ENCODE assay signal across 16 cellular contexts in genomic region chr6:14634072-14634471, GRCh38.
A peak's percentile ranks its signal among the peaks of the same experiment; 100 is the strongest.
DNase-seq lines count a peak whose midpoint lies in the region; ATAC-seq and TF ChIP-seq lines count a peak whose summit lies in the region.
"Had no signal": no experiment of that assay in that cellular context is flagged by ENCODE, and none has a peak within 500 bp of the region (broad histone marks: within the 10 kb centered on the region; RNA-seq: fewer than 3 reads in every experiment).

No MANE protein-coding gene starts in this region.

- peaks cover 3% of the 10 kb centered on the region for H3K27me3 Mint-ChIP-seq in activated CD8-positive, alpha-beta T cell treated with anti-CD3 and anti-CD28 coated beads for 36 hours
- peaks cover 17% of the 10 kb centered on the region for H3K27me3 Mint-ChIP-seq in activated CD8-positive, alpha-beta T cell treated with anti-CD3 and anti-CD28 coated beads, Interleukin-2, amount 10 ng/mL, durations not matched to agents 7 days and 5 days (ENCODE audit: low read depth)
- H3K27me3 Mint-ChIP-seq in CD8-positive, alpha-beta memory T cell: peaks cover 3 to 9% of the 10 kb centered on the region in 2 donors
- H3K27me3 Mint-ChIP-seq in activated T-cell treated with anti-CD3 and anti-CD28 coated beads, Interleukin-2, amount 50 U/mL, for 72 hours (ENCODE audit: low read depth): peaks cover 4% of the 10 kb centered on the region
- H3K27me3 Mint-ChIP-seq in naive thymus-derived CD8-positive, alpha-beta T cell: peaks cover 0 to 6% (median 2%) of the 10 kb centered on the region in 5 donors

- TF ChIP-seq CTCF in activated CD8-positive, alpha-beta T cell treated with anti-CD3 and anti-CD28 coated beads for 36 hours (IDR thresholded peaks at IDR 0.05): no peak
- no peak for TF ChIP-seq CTCF in right lobe of liver (IDR thresholded peaks at IDR 0.05)

- no peaks in the 10 kb centered on the region for H3K27me3 ChIP-seq in CD8-positive, alpha-beta memory T cell (ENCODE audit: insufficient read depth, low read length, poor library complexity, severe bottlenecking)
- H3K27me3 ChIP-seq in right lobe of liver: no peaks in the 10 kb centered on the region
- H3K27me3 ChIP-seq: esophagus muscularis mucosa, left lung, upper lobe of left lung had no signal

- peak overlapping the region; percentile 13 for H3K4me3 Mint-ChIP-seq in activated CD8-positive, alpha-beta T cell treated with anti-CD3 and anti-CD28 coated beads for 36 hours
- H3K4me3 Mint-ChIP-seq in activated CD8-positive, alpha-beta T cell treated with anti-CD3 and anti-CD28 coated beads, Interleukin-2, amount 10 ng/mL, durations not matched to agents 7 days and 5 days: no peak overlapping the region
- peak overlapping the region in 5 of 7 donors; percentile 21 to 92 (median 77) for H3K4me3 Mint-ChIP-seq in CD8-positive, alpha-beta memory T cell
- H3K4me3 Mint-ChIP-seq in activated T-cell treated with anti-CD3 and anti-CD28 coated beads, Interleukin-2, amount 50 U/mL, for 72 hours: peak overlapping the region; percentile 77 to 82
- peak overlapping the region; percentile 58 to 85 (median 74) for H3K4me3 Mint-ChIP-seq in naive thymus-derived CD8-positive, alpha-beta T cell

- no peaks in the 10 kb centered on the region for H3K9me3 ChIP-seq in CD8-positive, alpha-beta memory T cell (ENCODE audit: low read length)
- no peaks in the 10 kb centered on the region for H3K9me3 ChIP-seq in right lobe of liver
- H3K9me3 ChIP-seq: esophagus muscularis mucosa, left lung, upper lobe of left lung had no signal

- H3K4me3 ChIP-seq in CD8-positive, alpha-beta memory T cell (ENCODE audit: low read length): peak overlapping the region; percentile 26
- no peak overlapping the region for H3K4me3 ChIP-seq in right lobe of liver
- H3K4me3 ChIP-seq: esophagus muscularis mucosa, left lung, upper lobe of left lung had no signal

- H3K9me3 Mint-ChIP-seq in activated CD8-positive, alpha-beta T cell treated with anti-CD3 and anti-CD28 coated beads for 36 hours: no peaks in the 10 kb centered on the region
- no peaks in the 10 kb centered on the region for H3K9me3 Mint-ChIP-seq in activated CD8-positive, alpha-beta T cell treated with anti-CD3 and anti-CD28 coated beads, Interleukin-2, amount 10 ng/mL, durations not matched to agents 7 days and 5 days (ENCODE audit: insufficient read depth)
- H3K9me3 Mint-ChIP-seq in CD8-positive, alpha-beta memory T cell: no peaks in the 10 kb centered on the region
- no peaks in the 10 kb centered on the region for H3K9me3 Mint-ChIP-seq in activated T-cell treated with anti-CD3 and anti-CD28 coated beads, Interleukin-2, amount 50 U/mL, for 72 hours
- no peaks in the 10 kb centered on the region for H3K9me3 Mint-ChIP-seq in naive thymus-derived CD8-positive, alpha-beta T cell

- H3K36me3 Mint-ChIP-seq in activated CD8-positive, alpha-beta T cell treated with anti-CD3 and anti-CD28 coated beads for 36 hours (ENCODE audit: low read depth): no peaks in the 10 kb centered on the region
- H3K36me3 Mint-ChIP-seq in activated CD8-positive, alpha-beta T cell treated with anti-CD3 and anti-CD28 coated beads, Interleukin-2, amount 10 ng/mL, durations not matched to agents 7 days and 5 days (ENCODE audit: low read depth): no peaks in the 10 kb centered on the region
- no peaks in the 10 kb centered on the region for H3K36me3 Mint-ChIP-seq in CD8-positive, alpha-beta memory T cell
- H3K36me3 Mint-ChIP-seq in activated T-cell treated with anti-CD3 and anti-CD28 coated beads, Interleukin-2, amount 50 U/mL, for 72 hours (ENCODE audit: insufficient read depth in 2 of 2): peaks cover 0 to 2% of the 10 kb centered on the region in 2 donors
- no peaks in the 10 kb centered on the region for H3K36me3 Mint-ChIP-seq in naive thymus-derived CD8-positive, alpha-beta T cell

- CTCF ChIA-PET in activated CD8-positive, alpha-beta T cell treated with anti-CD3 and anti-CD28 coated beads for 36 hours (lab: Charles Lee): no interaction called here
- CTCF ChIA-PET in activated CD8-positive, alpha-beta T cell treated with anti-CD3 and anti-CD28 coated beads, Interleukin-2, amount 10 ng/mL, durations not matched to agents 7 days and 5 days (lab: Charles Lee): interaction anchor here (1.0 kb wide), 1 partner anchor 77 kb away, joined by 4 read pairs; no protein-coding TSS in a partner anchor
- CTCF ChIA-PET in CD8-positive, alpha-beta memory T cell (lab: Charles Lee): interaction anchor here (1.8 kb wide), 2 partner anchors 10 to 12 kb away, joined by 4 to 5 read pairs; no protein-coding TSS in a partner anchor

- H3K27ac Mint-ChIP-seq in activated CD8-positive, alpha-beta T cell treated with anti-CD3 and anti-CD28 coated beads for 36 hours: no peak overlapping the region
- no peak overlapping the region for H3K27ac Mint-ChIP-seq in activated CD8-positive, alpha-beta T cell treated with anti-CD3 and anti-CD28 coated beads, Interleukin-2, amount 10 ng/mL, durations not matched to agents 7 days and 5 days
- H3K27ac Mint-ChIP-seq in CD8-positive, alpha-beta memory T cell: peak overlapping the region in 4 of 8 donors; percentile 51 to 84 (median 81)
- H3K27ac Mint-ChIP-seq in activated T-cell treated with anti-CD3 and anti-CD28 coated beads, Interleukin-2, amount 50 U/mL, for 72 hours: peak overlapping the region; percentile 52
- peak overlapping the region in 7 of 10 donors; percentile 67 to 91 (median 83) for H3K27ac Mint-ChIP-seq in naive thymus-derived CD8-positive, alpha-beta T cell

- peak; percentile 31 for ATAC-seq in activated CD8-positive, alpha-beta T cell treated with anti-CD3 and anti-CD28 coated beads for 36 hours
- ATAC-seq in activated CD8-positive, alpha-beta T cell treated with anti-CD3 and anti-CD28 coated beads, Interleukin-2, amount 10 ng/mL, durations not matched to agents 7 days and 5 days: no peak
- no peak for ATAC-seq in activated T-cell treated with anti-CD3 and anti-CD28 coated beads, Interleukin-2, amount 50 U/mL, for 72 hours (replicated peaks in 1 of 2)
- ATAC-seq in naive thymus-derived CD8-positive, alpha-beta T cell: peak; percentile 48 to 58
- no peak for ATAC-seq in GM21447 (IDR thresholded peaks at IDR 0.05; ENCODE audit: unreplicated experiment)
- no peak for ATAC-seq in right lobe of liver
- ATAC-seq: HCT116, left lung, Panc1, SK-N-SH treated with all-trans-retinoic acid at 6 μM for 48 hours had no signal

- intact Hi-C loops in activated CD8-positive, alpha-beta T cell treated with anti-CD3 and anti-CD28 coated beads for 36 hours (cut with micrococcal nuclease): no loop called here
- intact Hi-C loops in right lobe of liver (cut with DNase I): no loop called here

- no peaks in the 10 kb centered on the region for H3K36me3 ChIP-seq in CD8-positive, alpha-beta memory T cell (ENCODE audit: insufficient read depth, low read length)
- H3K36me3 ChIP-seq in right lobe of liver: no peaks in the 10 kb centered on the region
- H3K36me3 ChIP-seq: esophagus muscularis mucosa, left lung, upper lobe of left lung had no signal

- WGBS in right lobe of liver (ENCODE audit: insufficient coverage, low coverage, low lambda C conversion rate, missing lambda C conversion rate): 81% methylated on average over 4 of the region's 9 CpGs

- no peak for TF ChIP-seq POLR2A in right lobe of liver (IDR thresholded peaks at IDR 0.05)

- H3K4me1 Mint-ChIP-seq in activated CD8-positive, alpha-beta T cell treated with anti-CD3 and anti-CD28 coated beads for 36 hours (ENCODE audit: low read depth): peaks cover 44% of the 10 kb centered on the region
- peaks cover 44% of the 10 kb centered on the region for H3K4me1 Mint-ChIP-seq in activated CD8-positive, alpha-beta T cell treated with anti-CD3 and anti-CD28 coated beads, Interleukin-2, amount 10 ng/mL, durations not matched to agents 7 days and 5 days (ENCODE audit: low read depth)
- H3K4me1 Mint-ChIP-seq in CD8-positive, alpha-beta memory T cell: peaks cover 41 to 44% (median 42%) of the 10 kb centered on the region in 3 donors
- H3K4me1 Mint-ChIP-seq in activated T-cell treated with anti-CD3 and anti-CD28 coated beads, Interleukin-2, amount 50 U/mL, for 72 hours (ENCODE audit: low read depth): peaks cover 60% of the 10 kb centered on the region
- peaks cover 26 to 60% (median 41%) of the 10 kb centered on the region in 4 donors for H3K4me1 Mint-ChIP-seq in naive thymus-derived CD8-positive, alpha-beta T cell

- POLR2A ChIA-PET in activated CD8-positive, alpha-beta T cell treated with anti-CD3 and anti-CD28 coated beads for 36 hours (lab: Charles Lee): no interaction called here
- POLR2A ChIA-PET in activated CD8-positive, alpha-beta T cell treated with anti-CD3 and anti-CD28 coated beads, Interleukin-2, amount 10 ng/mL, durations not matched to agents 7 days and 5 days (lab: Charles Lee): no interaction called here
- POLR2A ChIA-PET in CD8-positive, alpha-beta memory T cell (lab: Charles Lee): interaction anchor here (0.6 kb wide), 1 partner anchor 24 kb away, joined by 3 read pairs; no protein-coding TSS in a partner anchor
- POLR2A ChIA-PET in naive thymus-derived CD8-positive, alpha-beta T cell (lab: Charles Lee): interaction anchor here (0.6 kb wide), 1 partner anchor 13 kb away, joined by 3 read pairs; no protein-coding TSS in a partner anchor

- peak; percentile 29 for DNase-seq in activated CD8-positive, alpha-beta T cell treated with anti-CD3 and anti-CD28 coated beads for 36 hours
- no peak for DNase-seq in activated CD8-positive, alpha-beta T cell treated with anti-CD3 and anti-CD28 coated beads, Interleukin-2, amount 10 ng/mL, durations not matched to agents 7 days and 5 days
- peak in 1 of 5 donors; percentile 24 for DNase-seq in CD8-positive, alpha-beta memory T cell
- no peak for DNase-seq in activated T-cell treated with anti-CD3 and anti-CD28 coated beads, Interleukin-2, amount 50 U/mL, for 72 hours
- peak in 4 of 10 donors; percentile 5 to 34 (median 22) for DNase-seq in naive thymus-derived CD8-positive, alpha-beta T cell
- DNase-seq in right lobe of liver: no peak
- DNase-seq in NCI-H2227 treated with DMSO at 0.1 percent for 48 hours (lab: John Stamatoyannopoulos, UW): no peak
- DNase-seq: left lung, NCI-H1417, NCI-H2171 treated with DMSO at 0.1 percent for 48 hours had no signal

- peaks cover 40% of the 10 kb centered on the region for H3K4me1 ChIP-seq in CD8-positive, alpha-beta memory T cell (ENCODE audit: insufficient read depth, low read length)
- no peaks in the 10 kb centered on the region for H3K4me1 ChIP-seq in right lobe of liver

- H3K27ac ChIP-seq in CD8-positive, alpha-beta memory T cell (ENCODE audit: low read depth, low read length): no peak overlapping the region
- H3K27ac ChIP-seq in right lobe of liver: no peak overlapping the region
- H3K27ac ChIP-seq: esophagus muscularis mucosa, left lung, upper lobe of left lung had no signal

Comparison
In these comparisons a context has a peak if more than half of its experiments do, and no peak if none do; other contexts are left out.
1. ATAC-seq: peak in activated CD8-positive, alpha-beta T cell treated with anti-CD3 and anti-CD28 coated beads for 36 hours (single experiment) and naive thymus-derived CD8-positive, alpha-beta T cell (2 of 2); none in activated CD8-positive, alpha-beta T cell treated with anti-CD3 and anti-CD28 coated beads, Interleukin-2, amount 10 ng/mL, durations not matched to agents 7 days and 5 days (single experiment), activated T-cell treated with anti-CD3 and anti-CD28 coated beads, Interleukin-2, amount 50 U/mL, for 72 hours (0 of 2), GM21447 (single experiment) and right lobe of liver (0 of 4).
2. H3K27ac Mint-ChIP-seq: peak in activated T-cell treated with anti-CD3 and anti-CD28 coated beads, Interleukin-2, amount 50 U/mL, for 72 hours (single experiment) and naive thymus-derived CD8-positive, alpha-beta T cell (7 of 10); none in activated CD8-positive, alpha-beta T cell treated with anti-CD3 and anti-CD28 coated beads for 36 hours (single experiment) and activated CD8-positive, alpha-beta T cell treated with anti-CD3 and anti-CD28 coated beads, Interleukin-2, amount 10 ng/mL, durations not matched to agents 7 days and 5 days (single experiment).
3. POLR2A ChIA-PET loops: an anchor here in CD8-positive, alpha-beta memory T cell (0.6 kb wide) and naive thymus-derived CD8-positive, alpha-beta T cell (0.6 kb wide); none called in activated CD8-positive, alpha-beta T cell treated with anti-CD3 and anti-CD28 coated beads for 36 hours and activated CD8-positive, alpha-beta T cell treated with anti-CD3 and anti-CD28 coated beads, Interleukin-2, amount 10 ng/mL, durations not matched to agents 7 days and 5 days.